ENCODE assay signal across 8 cellular contexts in genomic region chr3:120559228-120560061, GRCh38. TPM values are rescaled to one million over a fixed set of nuclear protein-coding genes. Genes with fewer than 3 reads are reported as not detected.
DNase-seq lines count a peak whose midpoint lies in the region; ATAC-seq, FAIRE-seq and TF ChIP-seq lines count a peak whose summit lies in the region.

No MANE protein-coding gene starts in this region.

- POLR2A ChIA-PET in HepG2 (lab: Yijun Ruan, JAX): interaction anchor here (1.1 kb wide), 1 partner anchor 36 kb away, joined by 4 read pairs; the partner anchor contains the start of gene NDUFB4

- no peaks in the 10 kb centered on the region for H3K79me2 ChIP-seq in HepG2 (ENCODE audit: insufficient read depth, low read length)

- ATAC-seq in GM21360 (IDR thresholded peaks at IDR 0.05; ENCODE audit: unreplicated experiment) (peak; percentile 24), HG03558 (IDR thresholded peaks at IDR 0.05; ENCODE audit: extremely low read depth, unreplicated experiment) (peak; percentile 7), RWPE2 (ENCODE audit: low read depth) (peak; percentile 70), HepG2 (peak; percentile 67)

- no peaks in the 10 kb centered on the region for H4K20me1 ChIP-seq in HepG2 (ENCODE audit: insufficient read depth, low read length)

- H3K9ac ChIP-seq in HepG2 (ENCODE audit: insufficient read depth, low read depth, low read length): peak overlapping the region; percentile 59; the same call in 1 of the 2 replicates

- H3K4me3 ChIP-seq in RWPE2 (ENCODE audit: severe bottlenecking) (peak overlapping the region; percentile 27), choroid plexus epithelial cell (ENCODE audit: low read depth, low read length) (peak overlapping the region; percentile 62), HepG2 (replicated peaks in 1 of 3; ENCODE audit: insufficient read depth in 1 of 3, low read depth in 2 of 3, low read length in 3 of 3) (peak overlapping the region; percentile 29 to 73 (median 52)), suprapubic skin (peak overlapping the region; percentile 46)

- TF ChIP-seq CTCF in RWPE2 (IDR thresholded peaks at IDR 0.05; ENCODE audit: poor library complexity, severe bottlenecking) (peak; percentile 78), choroid plexus epithelial cell (conservative IDR thresholded peaks at IDR 0.05; ENCODE audit: low read depth, low read length) (no peak), HepG2 (CRISPR knock-in tag; IDR thresholded peaks at IDR 0.05) (no peak), suprapubic skin (IDR thresholded peaks at IDR 0.05) (no peak)

- peak overlapping the region; percentile 78 for H3K4me2 ChIP-seq in HepG2 (ENCODE audit: low read depth, low read length)

- H3K27ac ChIP-seq in RWPE2 (ENCODE audit: poor library complexity, severe bottlenecking) (peak overlapping the region; percentile 20), HepG2 (ENCODE audit: extremely low read length, insufficient read depth, low read length) (no peak overlapping the region), suprapubic skin (peak overlapping the region; percentile 79)

- TF ChIP-seq EP300 in HepG2 (IDR thresholded peaks at IDR 0.05; ENCODE audit: low read depth in 2 of 2, low read length in 2 of 2) (no peak), HepG2 (CRISPR knock-in tag; IDR thresholded peaks at IDR 0.05; ENCODE audit: borderline replicate concordance) (no peak), suprapubic skin (IDR thresholded peaks at IDR 0.05) (no peak)

- FAIRE-seq in HepG2 (lab: Jason Lieb, UNC): no peak

- in situ Hi-C loops in HepG2 (cut with HindIII; ENCODE audit: extremely low pct_ligation_motif_present, low pct_unique_long_range_greater_than_20kb): loop anchor here (5.0 kb wide), 3 partner anchors 137 to 317 kb away; no protein-coding TSS in a partner anchor

- no TSS peak for BruUV-seq in HepG2 (replicated peaks; lab: Mats Ljungman, UMichigan)

- TF ChIP-seq RAD21 in HepG2 (CRISPR knock-in tag; IDR thresholded peaks at IDR 0.05): no peak

- H2AFZ ChIP-seq in HepG2 (ENCODE audit: low read length): peak overlapping the region; percentile 52

- DNase-seq in DMS53 (lab: John Stamatoyannopoulos, UW): peak; percentile 71
- DNase-seq in RWPE2 (ENCODE audit: low spot score): no peak
- DNase-seq in choroid plexus epithelial cell (ENCODE audit: low read depth): peak; percentile 37
- DNase-seq in HepG2 (ENCODE audit: low spot score): peak; percentile 15
- peak in 1 of 2 donors; percentile 73 for DNase-seq in suprapubic skin (ENCODE audit: low spot score in 2 of 2)
- DNase-seq in T-helper 9 cell: no peak

- 14% methylated on average over 14 of the region's 15 CpGs for WGBS in HepG2 (ENCODE audit: low lambda C conversion rate)
- WGBS in suprapubic skin: 6% methylated on average over 15 of the region's 15 CpGs

- no peak for TF ChIP-seq POLR2A in HepG2 (IDR thresholded peaks at IDR 0.05; ENCODE audit: insufficient read depth in 1 of 2, low read depth in 2 of 2, low read length in 2 of 2)
- TF ChIP-seq POLR2A in suprapubic skin (IDR thresholded peaks at IDR 0.05): no peak

- no peaks in the 10 kb centered on the region for H3K36me3 ChIP-seq in RWPE2 (ENCODE audit: low read depth)
- no peaks in the 10 kb centered on the region for H3K36me3 ChIP-seq in HepG2 (replicated peaks in 1 of 2; ENCODE audit: control insufficient read depth in 1 of 2, insufficient read depth in 2 of 2, low read length in 2 of 2)
- no peaks in the 10 kb centered on the region for H3K36me3 ChIP-seq in suprapubic skin

- no peaks in the 10 kb centered on the region for H3K27me3 ChIP-seq in RWPE2 (ENCODE audit: insufficient read depth, poor library complexity, severe bottlenecking)
- peaks cover 0 to 5% of the 10 kb centered on the region in 2 experiments; a peak in 1 of 5 replicates for H3K27me3 ChIP-seq in HepG2 (ENCODE audit: control insufficient read depth in 1 of 2, insufficient read depth in 2 of 2, low read length in 2 of 2)
- H3K27me3 ChIP-seq in suprapubic skin: no peaks in the 10 kb centered on the region

- peaks cover 8% of the 10 kb centered on the region for H3K4me1 ChIP-seq in RWPE2 (ENCODE audit: insufficient read depth, poor library complexity, severe bottlenecking)
- peaks cover 35% of the 10 kb centered on the region for H3K4me1 ChIP-seq in HepG2 (ENCODE audit: insufficient read depth, low read length)
- peaks cover 34% of the 10 kb centered on the region for H3K4me1 ChIP-seq in suprapubic skin

- H3K9me3 ChIP-seq in RWPE2 (ENCODE audit: severe bottlenecking) (no peaks in the 10 kb centered on the region), HepG2 (ENCODE audit: low read length) (no peaks in the 10 kb centered on the region), suprapubic skin (no peaks in the 10 kb centered on the region)

- CTCF ChIA-PET in HepG2 (lab: Yijun Ruan, JAX; ENCODE audit: low intra/inter-chr PET ratio, low total read pairs): interaction anchor here (1.4 to 1.8 kb wide), 3 partner anchors 141 to 315 kb away, joined by 4 to 28 read pairs (median 9); no protein-coding TSS in a partner anchor

- intact Hi-C loops in HepG2 (cut with micrococcal nuclease; ENCODE audit: unreplicated experiment): loop anchor here (1.0 kb wide), 2 partner anchors 142 to 315 kb away; no protein-coding TSS in a partner anchor

TF ChIP-seq in HepG2, 621 proteins besides CTCF, POLR2A, EP300 and RAD21:
- TF ChIP-seq MTA3 (CRISPR knock-in tag; IDR thresholded peaks at IDR 0.05) (no peak), HMGXB4 (CRISPR knock-in tag; IDR thresholded peaks at IDR 0.05; ENCODE audit: borderline replicate concordance in 1 of 2, low read depth in 1 of 2) (peak in 1 of 2 experiments; percentile 9; a peak in 1 of 4 replicates), BORCS8-MEF2B (CRISPR knock-in tag; IDR thresholded peaks at IDR 0.05) (no peak), ATF1 (CRISPR knock-in tag; IDR thresholded peaks at IDR 0.05) (0 out of 2 replicates have a peak, but pooled peaks have one; percentile 6), ZNF7 (CRISPR knock-in tag; IDR thresholded peaks at IDR 0.05) (0 out of 2 replicates have a peak, but pooled peaks have one; percentile 30)
- TF ChIP-seq, protein P1, sequence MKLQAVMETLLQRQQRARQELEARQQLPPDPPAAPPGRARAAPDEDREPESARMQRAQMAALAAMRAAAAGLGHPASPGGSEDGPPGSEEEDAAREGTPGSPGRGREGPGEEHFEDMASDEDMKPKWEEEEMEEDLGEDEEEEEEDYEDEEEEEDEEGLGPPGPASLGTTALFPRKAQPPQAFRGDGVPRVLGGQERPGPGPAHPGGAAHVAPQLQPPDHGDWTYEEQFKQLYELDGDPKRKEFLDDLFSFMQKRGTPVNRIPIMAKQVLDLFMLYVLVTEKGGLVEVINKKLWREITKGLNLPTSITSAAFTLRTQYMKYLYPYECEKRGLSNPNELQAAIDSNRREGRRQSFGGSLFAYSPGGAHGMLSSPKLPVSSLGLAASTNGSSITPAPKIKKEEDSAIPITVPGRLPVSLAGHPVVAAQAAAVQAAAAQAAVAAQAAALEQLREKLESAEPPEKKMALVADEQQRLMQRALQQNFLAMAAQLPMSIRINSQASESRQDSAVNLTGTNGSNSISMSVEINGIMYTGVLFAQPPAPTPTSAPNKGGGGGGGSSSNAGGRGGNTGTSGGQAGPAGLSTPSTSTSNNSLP (IDR thresholded peaks at IDR 0.05; ENCODE audit: low read depth, low read length): 0 out of 2 replicates have a peak, but pooled peaks have one; percentile 2

RNA-seq across cellular contexts. Expression of gene NDUFB4, which starts 36.7 kb away (rescaled TPM):
- 115 and 117 TPM in 2 replicates for total RNA-seq in HepG2 (2016; rRNA removed; fragmentation: Illumina TruSeq; extraction: Trizol)
- total RNA-seq in HepG2 (2016; cell fraction: cytosol; rRNA removed; fragmentation: Illumina TruSeq; extraction: Trizol; ENCODE audit: low read depth): 39.9 and 43.6 TPM in 2 replicates
- 110 and 124 TPM in 2 replicates for total RNA-seq in HepG2 (2016; cell fraction: insoluble cytoplasmic fraction; rRNA removed; fragmentation: Illumina TruSeq; extraction: Trizol)
- 33.6 and 35.8 TPM in 2 replicates for total RNA-seq in HepG2 (2016; cell fraction: membrane; rRNA removed; fragmentation: Illumina TruSeq; extraction: Trizol)
- total RNA-seq in HepG2 (2016; cell fraction: nucleus; rRNA removed; fragmentation: Illumina TruSeq; extraction: Trizol): 55.5 and 56.1 TPM in 2 replicates
- polyA plus RNA-seq in HepG2 (2011; rRNA removed): 114 and 116 TPM in 2 replicates
- polyA plus RNA-seq in HepG2 (2011; cell fraction: cytosol; rRNA removed): 159 and 174 TPM in 2 replicates
- 62.2 and 63.2 TPM in 2 replicates for polyA plus RNA-seq in HepG2 (2011; cell fraction: nucleus; rRNA removed)
- polyA plus RNA-seq in HepG2 (2012): 93.3 and 104 TPM in 2 replicates
- 81.3 and 104 TPM in 2 replicates for polyA plus RNA-seq in HepG2 (2016; cell fraction: cytosol; fragmentation: Illumina TruSeq; extraction: Trizol; ENCODE audit: low read depth)
- polyA plus RNA-seq in HepG2 (2016; cell fraction: insoluble cytoplasmic fraction; fragmentation: Illumina TruSeq; extraction: Trizol; ENCODE audit: low read depth): 235 and 273 TPM in 2 replicates
- polyA plus RNA-seq in HepG2 (2016; cell fraction: membrane; fragmentation: Illumina TruSeq; extraction: Trizol; ENCODE audit: low read depth): 63.4 and 67.0 TPM in 2 replicates
- 131 and 145 TPM in 2 replicates for polyA plus RNA-seq in HepG2 (2016; cell fraction: nucleus; fragmentation: Illumina TruSeq; extraction: Trizol; ENCODE audit: insufficient read depth, low read depth)
- 56.8 and 189 TPM in 2 replicates for polyA minus RNA-seq in HepG2 (2011; rRNA and poly(A)+ RNA removed; ENCODE audit: low replicate concordance)
- polyA minus RNA-seq in HepG2 (2011; cell fraction: cytosol; rRNA and poly(A)+ RNA removed): 65.4 and 78.7 TPM in 2 replicates
- 34.8 and 40.0 TPM in 2 replicates for polyA minus RNA-seq in HepG2 (2011; cell fraction: nucleus; rRNA and poly(A)+ RNA removed)
- total RNA-seq in suprapubic skin: 100 to 1,000 TPM in 3 of 4 donors, 10 to 100 TPM in 1; 95.8 to 162 (median 148) TPM

Comparison
In these comparisons a context has a peak if more than half of its experiments do, and no peak if none do; other contexts are left out.
1. DNase-seq: peak in DMS53 (single experiment), choroid plexus epithelial cell (single experiment) and HepG2 (single experiment); none in RWPE2 (single experiment) and T-helper 9 cell (single experiment).
2. ATAC-seq: peak in every context shown above with its lines; median percentile 70 in RWPE2; 67 in HepG2; 24 in GM21360; 7 in HG03558.
3. Peak in every context shown above with its lines, with median percentiles within 50 percentile points of each other: H3K4me3 ChIP-seq.